Comparison of ENCODE assay signal across 19 cellular contexts in genomic region chr9:15250013-15250412, GRCh38. TPM values are rescaled to one million over a fixed set of nuclear protein-coding genes. Genes with fewer than 3 reads are reported as not detected.
DNase-seq lines count a peak whose midpoint lies in the region; ATAC-seq and TF ChIP-seq lines count a peak whose summit lies in the region.
"Had no signal": no experiment of that assay in that cellular context is flagged by ENCODE, and none has a peak within 500 bp of the region (broad histone marks: within the 10 kb centered on the region; RNA-seq: fewer than 3 reads in every experiment).

No MANE protein-coding gene starts in this region.

- H3K9me3 Mint-ChIP-seq in activated CD8-positive, alpha-beta memory T cell treated with anti-CD3 and anti-CD28 coated beads, Interleukin-2, amount 10 ng/mL, durations not matched to agents 7 days and 5 days (ENCODE audit: low read depth): no peaks in the 10 kb centered on the region
- H3K9me3 Mint-ChIP-seq: CD8-positive, alpha-beta memory T cell; stimulated activated effector memory CD8-positive, alpha-beta T cell treated with anti-CD3 and anti-CD28 coated beads, Interleukin-12 subunit alpha, Interleukin-12 subunit beta, amount 100 ng/mL, for 72 hours had no signal

- H3K27ac ChIP-seq in angular gyrus (ENCODE audit: low read depth, low read length) (peak overlapping the region; percentile 22), stomach (peak overlapping the region in 3 of 5 donors; percentile 28 to 52 (median 35)), RWPE1 (no peak overlapping the region)
- H3K27ac ChIP-seq: 22Rv1 had no signal

- peaks cover 0 to 19% (median 11%) of the 10 kb centered on the region in 4 donors for H3K4me1 ChIP-seq in stomach

- no peak overlapping the region for H3K4me3 ChIP-seq in stomach
- no peak overlapping the region for H3K4me3 ChIP-seq in lower leg skin (ENCODE audit: low read depth, poor library complexity, severe bottlenecking)

- peaks cover 15% of the 10 kb centered on the region for H3K36me3 Mint-ChIP-seq in activated CD8-positive, alpha-beta memory T cell treated with anti-CD3 and anti-CD28 coated beads, Interleukin-2, amount 10 ng/mL, durations not matched to agents 7 days and 5 days
- H3K36me3 Mint-ChIP-seq: stimulated activated effector memory CD8-positive, alpha-beta T cell treated with anti-CD3 and anti-CD28 coated beads, Interleukin-12 subunit alpha, Interleukin-12 subunit beta, amount 100 ng/mL, for 72 hours had no signal

- TF ChIP-seq POLR2A in stomach (IDR thresholded peaks at IDR 0.05): no peak
- no peak for TF ChIP-seq POLR2A in lower leg skin (IDR thresholded peaks at IDR 0.05)

- no peak overlapping the region for H3K27ac Mint-ChIP-seq in activated CD8-positive, alpha-beta memory T cell treated with anti-CD3 and anti-CD28 coated beads, Interleukin-2, amount 10 ng/mL, durations not matched to agents 7 days and 5 days
- H3K27ac Mint-ChIP-seq: activated naive CD8-positive, alpha-beta T cell; stimulated activated effector memory CD8-positive, alpha-beta T cell treated with anti-CD3 and anti-CD28 coated beads, Interleukin-12 subunit alpha, Interleukin-12 subunit beta, amount 100 ng/mL, for 72 hours had no signal

- H3K27me3 Mint-ChIP-seq in activated CD8-positive, alpha-beta memory T cell treated with anti-CD3 and anti-CD28 coated beads, Interleukin-2, amount 10 ng/mL, durations not matched to agents 7 days and 5 days: no peaks in the 10 kb centered on the region
- H3K27me3 Mint-ChIP-seq: activated naive CD8-positive, alpha-beta T cell; CD8-positive, alpha-beta memory T cell had no signal

- no peak for TF ChIP-seq EP300 in stomach (IDR thresholded peaks at IDR 0.05)

- no peaks in the 10 kb centered on the region for H3K9me3 ChIP-seq in stomach

- no peak for TF ChIP-seq CTCF in stomach (IDR thresholded peaks at IDR 0.05)
- no peak for TF ChIP-seq CTCF in lower leg skin (IDR thresholded peaks at IDR 0.05)
- no peak for TF ChIP-seq CTCF in RWPE1 (conservative IDR thresholded peaks at IDR 0.05; ENCODE audit: low read depth)

- no peaks in the 10 kb centered on the region for H3K27me3 ChIP-seq in stomach

- CTCF ChIA-PET in activated CD8-positive, alpha-beta memory T cell treated with anti-CD3 and anti-CD28 coated beads, Interleukin-2, amount 10 ng/mL, durations not matched to agents 7 days and 5 days (lab: Charles Lee): no interaction called here
- CTCF ChIA-PET in RWPE1 (lab: Yijun Ruan, JAX): interaction anchor here (0.6 kb wide), 1 partner anchor 216 kb away, joined by 3 read pairs; no protein-coding TSS in a partner anchor

- no peak overlapping the region for H3K4me3 Mint-ChIP-seq in activated CD8-positive, alpha-beta memory T cell treated with anti-CD3 and anti-CD28 coated beads, Interleukin-2, amount 10 ng/mL, durations not matched to agents 7 days and 5 days
- H3K4me3 Mint-ChIP-seq: activated naive CD8-positive, alpha-beta T cell; CD8-positive, alpha-beta memory T cell; stimulated activated effector memory CD8-positive, alpha-beta T cell treated with anti-CD3 and anti-CD28 coated beads, Interleukin-12 subunit alpha, Interleukin-12 subunit beta, amount 100 ng/mL, for 72 hours had no signal

- intact Hi-C loops in stomach (cut with DNase I; ENCODE audit: low total_unique reads) (no loop called here), lower leg skin (cut with DNase I; ENCODE audit: low total_unique reads) (no loop called here)

- ATAC-seq in activated CD8-positive, alpha-beta memory T cell treated with anti-CD3 and anti-CD28 coated beads, Interleukin-2, amount 10 ng/mL, durations not matched to agents 7 days and 5 days: no peak
- ATAC-seq: stimulated activated effector memory CD8-positive, alpha-beta T cell treated with anti-CD3 and anti-CD28 coated beads, Interleukin-12 subunit alpha, Interleukin-12 subunit beta, amount 100 ng/mL, for 72 hours had no signal

- H3K4me1 Mint-ChIP-seq in activated CD8-positive, alpha-beta memory T cell treated with anti-CD3 and anti-CD28 coated beads, Interleukin-2, amount 10 ng/mL, durations not matched to agents 7 days and 5 days: peaks cover 21% of the 10 kb centered on the region

- DNase-seq in DMS 273 (lab: John Stamatoyannopoulos, UW; ENCODE audit: unreplicated experiment) (peak; percentile 21), DMS 273 treated with DMSO at 0.1 percent for 48 hours (lab: John Stamatoyannopoulos, UW) (no peak), inferior parietal cortex (ENCODE audit: extremely low spot score) (peak; percentile 44), stomach (no peak), lower leg skin (ENCODE audit: low spot score in 2 of 2) (no peak), RWPE1 (ENCODE audit: low spot score) (no peak)
- no peak for DNase-seq in activated CD8-positive, alpha-beta memory T cell treated with anti-CD3 and anti-CD28 coated beads, Interleukin-2, amount 10 ng/mL, durations not matched to agents 7 days and 5 days
- DNase-seq: activated T-cell treated with anti-CD3 and anti-CD28 coated beads for 4 hours; CD8-positive, alpha-beta memory T cell; cortex of kidney; GDM1; KBM-7; NCI-H526 treated with DMSO at 0.1 percent for 48 hours; stimulated activated CD4-positive, alpha-beta T cell treated with anti-CD3 and anti-CD28 coated beads, Interleukin-4, amount 100 ng/mL, for 24 hours; T-helper 2 cell had no signal

- no peaks in the 10 kb centered on the region for H3K36me3 ChIP-seq in stomach

- 70 to 79% (median 74%) methylated on average over 3 of the region's 3 CpGs for WGBS in stomach, 5 donors
- WGBS in lower leg skin, 2 donors: 59 to 60% methylated on average over 3 of the region's 3 CpGs

- POLR2A ChIA-PET in RWPE1 (lab: Yijun Ruan, JAX; ENCODE audit: low non-redundant PET): no interaction called here

RNA-seq across cellular contexts. Expression of gene TTC39B, which starts 57.0 kb away (rescaled TPM):
- total RNA-seq in stomach: 10 to 100 TPM in 3 of 5 donors, 1 to 10 TPM in 2; 4.7 to 35.4 (median 14.2) TPM
- 1 to 10 TPM; 2.0 to 4.7 (median 3.5) TPM for polyA plus RNA-seq in stomach
- 10 to 100 TPM; 16.2 to 34.3 TPM for total RNA-seq in activated CD8-positive, alpha-beta memory T cell treated with anti-CD3 and anti-CD28 coated beads, Interleukin-2, amount 10 ng/mL, durations not matched to agents 7 days and 5 days
- 10 to 100 TPM; 38.4 to 53.3 (median 42.2) TPM for total RNA-seq in lower leg skin

Comparison
In these comparisons a context has a peak if more than half of its experiments do, and no peak if none do; other contexts are left out.
1. DNase-seq: peak in DMS 273 (single experiment) and inferior parietal cortex (single experiment); none in DMS 273 treated with DMSO at 0.1 percent for 48 hours (single experiment), stomach (single experiment), activated CD8-positive, alpha-beta memory T cell treated with anti-CD3 and anti-CD28 coated beads, Interleukin-2, amount 10 ng/mL, durations not matched to agents 7 days and 5 days (single experiment), lower leg skin (0 of 2) and RWPE1 (single experiment).